9 cellular contexts compared by ENCODE assay signal in the genomic region with DNA sequence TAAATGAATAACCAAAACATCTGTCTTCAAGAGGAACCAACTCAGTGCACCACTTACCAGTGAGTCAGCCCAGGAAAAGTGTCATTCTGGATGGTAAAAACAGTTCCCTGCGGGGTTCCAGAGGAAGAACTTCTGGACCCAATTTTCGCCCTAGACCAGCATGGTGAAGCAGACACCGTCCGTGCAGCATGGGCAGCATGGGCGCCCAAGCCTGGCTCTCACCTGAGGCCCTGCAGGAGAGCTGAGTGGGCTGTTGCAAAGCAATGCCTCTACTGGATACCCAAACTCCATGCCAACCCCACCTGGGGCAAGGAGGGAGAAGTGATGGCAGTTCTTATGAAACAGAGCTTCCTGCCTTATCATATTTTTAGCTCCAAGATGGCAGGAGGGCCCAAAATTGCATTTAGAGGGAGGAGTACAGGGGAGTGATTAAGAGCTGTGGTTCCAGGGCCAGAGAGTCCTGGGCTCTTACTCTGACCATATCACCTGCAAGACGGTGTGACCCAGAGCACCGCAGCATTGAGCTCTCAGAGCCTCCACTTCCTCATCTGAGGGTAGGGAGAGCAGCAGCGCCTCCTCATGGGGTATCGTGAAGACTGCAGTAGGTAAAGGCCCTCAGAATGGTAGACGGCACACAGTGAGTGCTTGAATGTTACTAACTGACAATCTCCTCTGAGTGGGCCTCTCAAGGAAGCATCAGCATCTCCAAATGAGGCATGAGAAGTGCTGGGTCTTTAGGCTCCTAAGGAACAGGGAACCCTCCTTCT. TPM values are rescaled to one million over a fixed set of nuclear protein-coding genes. Genes with fewer than 3 reads are reported as not detected.
DNase-seq lines count a peak whose midpoint lies in the region; ATAC-seq, FAIRE-seq and TF ChIP-seq lines count a peak whose summit lies in the region.
"Had no signal": no experiment of that assay in that cellular context is flagged by ENCODE, and none has a peak within 500 bp of the region (broad histone marks: within the 10 kb centered on the region; RNA-seq: fewer than 3 reads in every experiment).

No MANE protein-coding gene starts in this region.

- no peak overlapping the region for H3K4me2 ChIP-seq in GM23338

- peak; percentile 81 for DNase-seq in GM23338 (ENCODE audit: low spot score)
- no peak for DNase-seq in bronchial epithelial cell (ENCODE audit: low read depth)
- peak; percentile 35 for DNase-seq in myocyte (ENCODE audit: low read depth)
- no peak for DNase-seq in activated gamma-delta T cell treated with Interleukin-2 at 50 U/mL for 16 hours
- no peak for DNase-seq in retina

- H3K36me3 Mint-ChIP-seq in GM23338 (ENCODE audit: low read depth) = peaks cover 49% of the 10 kb centered on the region

- H3K27me3 ChIP-seq in GM23338 (ENCODE audit: insufficient read depth) (no peaks in the 10 kb centered on the region), bronchial epithelial cell (ENCODE audit: control insufficient read depth, insufficient read depth, low read length) (no peaks in the 10 kb centered on the region)

- H4K20me1 ChIP-seq in GM23338 (replicated peaks; ENCODE audit: insufficient read depth) = no peaks in the 10 kb centered on the region; the same call in 1 of the 2 replicates

- FAIRE-seq in bronchial epithelial cell (lab: Jason Lieb, UNC) = no peak

- H3K9me2 ChIP-seq in GM23338 (ENCODE audit: insufficient read depth) = no peaks in the 10 kb centered on the region

- H3K4me1 Mint-ChIP-seq in GM23338 = no peaks in the 10 kb centered on the region; the same call in 2 of the 3 replicates

- ATAC-seq in GM23338 (peak; percentile 100), SK-N-SH treated with all-trans-retinoic acid at 6 μM for 48 hours (peak; percentile 55; the same call in 2 of the 3 replicates), GM21367 (IDR thresholded peaks at IDR 0.05; ENCODE audit: unreplicated experiment) (no peak), GM21529 (IDR thresholded peaks at IDR 0.05; ENCODE audit: unreplicated experiment) (no peak)

- H3K36me3 ChIP-seq in GM23338 (ENCODE audit: insufficient read depth) (peaks cover 11% of the 10 kb centered on the region), bronchial epithelial cell (ENCODE audit: control insufficient read depth, insufficient read depth, low read length) (peaks cover 18% of the 10 kb centered on the region)

- H3K4me3 ChIP-seq in GM23338 (no peak overlapping the region), bronchial epithelial cell (ENCODE audit: low read depth, low read length) (no peak overlapping the region)

- no peaks in the 10 kb centered on the region for H3K9me3 Mint-ChIP-seq in GM23338
- H3K9me3 Mint-ChIP-seq: T-helper 1 cell treated with Interleukin-12 subunit alpha and Interleukin-12 subunit beta and Interleukin-4 antibody, amounts not matched to agents 30 μg/mL and 1 μg/mL, for 36 hours had no signal

- H3K27me3 Mint-ChIP-seq in GM23338 (ENCODE audit: insufficient read depth, low read depth, poor library complexity) = peaks cover 3% of the 10 kb centered on the region

- peak; percentile 78 to 90 for TF ChIP-seq CTCF in GM23338 (conservative IDR thresholded peaks at IDR 0.05; ENCODE audit: low read depth in 2 of 2)
- TF ChIP-seq CTCF in bronchial epithelial cell (IDR thresholded peaks at IDR 0.05; ENCODE audit: insufficient read depth, low read length, severe bottlenecking) = peak; percentile 30

- H3K4me1 ChIP-seq in GM23338 (ENCODE audit: insufficient read depth) = no peaks in the 10 kb centered on the region

- no peak overlapping the region for H2AFZ ChIP-seq in GM23338

- no peak overlapping the region for H3K4me3 Mint-ChIP-seq in GM23338
- H3K4me3 Mint-ChIP-seq: T-helper 1 cell treated with Interleukin-12 subunit alpha and Interleukin-12 subunit beta and Interleukin-4 antibody, amounts not matched to agents 30 μg/mL and 1 μg/mL, for 36 hours had no signal

- peaks cover 11% of the 10 kb centered on the region; the same call in 1 of the 2 replicates for H3F3A ChIP-seq in GM23338 (replicated peaks; ENCODE audit: low read depth)

- no peaks in the 10 kb centered on the region for H3K79me2 ChIP-seq in GM23338 (replicated peaks; ENCODE audit: insufficient read depth)

- no peak overlapping the region for H3K27ac Mint-ChIP-seq in GM23338
- H3K27ac Mint-ChIP-seq: T-helper 1 cell treated with Interleukin-12 subunit alpha and Interleukin-12 subunit beta and Interleukin-4 antibody, amounts not matched to agents 30 μg/mL and 1 μg/mL, for 36 hours had no signal

- no peak overlapping the region for H3K27ac ChIP-seq in GM23338 (ENCODE audit: low read depth)

TF ChIP-seq in GM23338, 12 proteins besides CTCF, POLR2A, EP300 and RAD21:
- TF ChIP-seq, protein P1, sequence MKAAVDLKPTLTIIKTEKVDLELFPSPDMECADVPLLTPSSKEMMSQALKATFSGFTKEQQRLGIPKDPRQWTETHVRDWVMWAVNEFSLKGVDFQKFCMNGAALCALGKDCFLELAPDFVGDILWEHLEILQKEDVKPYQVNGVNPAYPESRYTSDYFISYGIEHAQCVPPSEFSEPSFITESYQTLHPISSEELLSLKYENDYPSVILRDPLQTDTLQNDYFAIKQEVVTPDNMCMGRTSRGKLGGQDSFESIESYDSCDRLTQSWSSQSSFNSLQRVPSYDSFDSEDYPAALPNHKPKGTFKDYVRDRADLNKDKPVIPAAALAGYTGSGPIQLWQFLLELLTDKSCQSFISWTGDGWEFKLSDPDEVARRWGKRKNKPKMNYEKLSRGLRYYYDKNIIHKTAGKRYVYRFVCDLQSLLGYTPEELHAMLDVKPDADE (IDR thresholded peaks at IDR 0.05) = no peak
- TF ChIP-seq CREB1 (CRISPR knock-in tag; IDR thresholded peaks at IDR 0.05; ENCODE audit: low read depth) = no peak
TF ChIP-seq in GM23338: peak in this region for 0.

TF ChIP-seq in SK-N-SH treated with all-trans-retinoic acid at 6 μM for 48 hours, 23 proteins besides CTCF, POLR2A, EP300 and RAD21:
- TF ChIP-seq ZNF8 (CRISPR knock-in tag; IDR thresholded peaks at IDR 0.05) = no peak
- TF ChIP-seq BACH2 (CRISPR knock-in tag; IDR thresholded peaks at IDR 0.05; ENCODE audit: borderline replicate concordance) = no peak
- TF ChIP-seq SNAI2 (CRISPR knock-in tag; IDR thresholded peaks at IDR 0.05) = no peak
- TF ChIP-seq ZC3H10 (CRISPR knock-in tag; IDR thresholded peaks at IDR 0.05) = no peak
- TF ChIP-seq ZNF565 (CRISPR knock-in tag; conservative IDR thresholded peaks at IDR 0.05; ENCODE audit: low read depth) = no peak
- no peak for TF ChIP-seq RARB (CRISPR knock-in tag; IDR thresholded peaks at IDR 0.05)

RNA-seq across cellular contexts. Expression of a gene that starts 16.6 kb away (rescaled TPM):
- total RNA-seq in GM23338 (2014; rRNA removed; shearing (Covaris generic)) = 22.5 and 29.7 TPM in 2 replicates
- polyA plus RNA-seq in GM23338 (2016; fragmentation: Nextera tagmentation; extraction: Ambion mirVana) = 8.4 TPM in 2 replicates
- total RNA-seq in bronchial epithelial cell (20.1 and 31.6 TPM in 2 replicates), myocyte (47.2 and 71.4 TPM in 2 replicates)
- 57.7 TPM for polyA plus RNA-seq in myocyte (2012)

RNA-seq across cellular contexts. Expression of a gene that starts 29.6 kb away (rescaled TPM):
- total RNA-seq in GM23338 (2014; rRNA removed; shearing (Covaris generic)) = 24.2 and 28.1 TPM in 2 replicates
- polyA plus RNA-seq in GM23338 (2016; fragmentation: Nextera tagmentation; extraction: Ambion mirVana) = 13.0 and 14.2 TPM in 2 replicates
- total RNA-seq in bronchial epithelial cell (21.1 and 25.7 TPM in 2 replicates), myocyte (25.1 and 29.9 TPM in 2 replicates)
- 63.4 TPM for polyA plus RNA-seq in myocyte (2012)

RNA-seq across cellular contexts. Expression of a gene that starts 40.5 kb away (rescaled TPM):
- 35.2 and 57.1 TPM in 2 replicates for total RNA-seq in GM23338 (2014; rRNA removed; shearing (Covaris generic))
- polyA plus RNA-seq in GM23338 (2016; fragmentation: Nextera tagmentation; extraction: Ambion mirVana) = 12.3 and 13.9 TPM in 2 replicates
- total RNA-seq in bronchial epithelial cell (80.3 and 90.5 TPM in 2 replicates), myocyte (122 and 125 TPM in 2 replicates)
- polyA plus RNA-seq in myocyte (2012) = 220 TPM

Comparison
In these comparisons a context has a peak if more than half of its experiments do, and no peak if none do; other contexts are left out.
1. ATAC-seq: peak in GM23338 (single experiment) and SK-N-SH treated with all-trans-retinoic acid at 6 μM for 48 hours (single experiment); none in GM21367 (single experiment) and GM21529 (single experiment).
2. DNase-seq: peak in GM23338 (single experiment) and myocyte (single experiment); none in bronchial epithelial cell (single experiment), activated gamma-delta T cell treated with Interleukin-2 at 50 U/mL for 16 hours (single experiment) and retina (single experiment).